In the genomic region with DNA sequence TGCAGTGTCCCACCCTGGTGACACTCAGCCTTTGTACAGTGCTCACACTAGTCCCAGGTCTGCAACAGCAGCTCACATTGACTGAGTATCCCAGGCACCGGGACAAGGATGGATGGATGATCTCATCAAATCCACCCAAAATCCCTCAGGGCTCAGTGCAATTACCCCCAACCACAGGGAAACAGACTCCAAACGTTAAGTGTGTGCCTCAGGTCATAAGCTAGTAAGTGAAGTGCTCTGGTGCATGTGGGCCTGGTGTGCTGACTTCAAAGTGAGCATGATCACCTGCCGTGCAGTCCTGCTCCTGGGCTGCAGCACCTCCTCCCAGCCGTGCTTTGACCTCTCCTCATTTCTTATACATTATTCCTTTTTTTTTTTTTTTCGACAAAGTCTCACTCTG, we compare ENCODE assay signal across 17 cellular contexts. TPM values are rescaled to one million over a fixed set of nuclear protein-coding genes. Genes with fewer than 3 reads are reported as not detected.
DNase-seq lines count a peak whose midpoint lies in the region; ATAC-seq, FAIRE-seq and TF ChIP-seq lines count a peak whose summit lies in the region.
"Had no signal": no experiment of that assay in that cellular context is flagged by ENCODE, and none has a peak within 500 bp of the region (broad histone marks: within the 10 kb centered on the region; RNA-seq: fewer than 3 reads in every experiment).

No MANE protein-coding gene starts in this region.

- TF ChIP-seq RAD21 in SK-N-SH (IDR thresholded peaks at IDR 0.05; ENCODE audit: low read length) = no peak

- H3F3A ChIP-seq in SK-N-SH (replicated peaks; ENCODE audit: insufficient read depth) = no peaks in the 10 kb centered on the region

- POLR2A ChIA-PET in SK-N-SH (lab: Yijun Ruan, JAX) (interaction anchor here (0.5 to 0.7 kb wide), 2 partner anchors 25 to 452 kb away, joined by 3 read pairs; no protein-coding TSS in a partner anchor), HEK293 (lab: Yijun Ruan, JAX) (no interaction called here)

- H4K20me1 ChIP-seq in SK-N-SH (ENCODE audit: insufficient read depth) = no peaks in the 10 kb centered on the region

- H3K27ac ChIP-seq in SK-N-SH (ENCODE audit: low read depth in 2 of 2, low read length in 1 of 2) = no peak overlapping the region
- no peak overlapping the region for H3K27ac ChIP-seq in HEK293 (ENCODE audit: extremely low read depth, low read depth, low read length)

- FAIRE-seq in bronchial epithelial cell (lab: Jason Lieb, UNC) = peak; percentile 83
- FAIRE-seq: A204.1, G401.6, GM12892 had no signal

- no peaks in the 10 kb centered on the region for H3K79me2 ChIP-seq in SK-N-SH (ENCODE audit: insufficient read depth)

- H3K9ac ChIP-seq in SK-N-SH = no peak overlapping the region

- no peak for ATAC-seq in SK-N-SH treated with all-trans-retinoic acid at 6 μM for 48 hours
- ATAC-seq: CD8-positive, alpha-beta T cell had no signal

- CTCF ChIA-PET in SK-N-SH (lab: Yijun Ruan, JAX) (interaction anchor here (0.7 to 6.9 kb wide), 9 partner anchors 17 to 137 kb away, joined by 3 to 301 read pairs (median 4); a partner anchor contains a TSS), HEK293 (lab: Yijun Ruan, JAX) (interaction anchor here (0.6 to 1.1 kb wide), 2 partner anchors 71 to 116 kb away, joined by 3 to 5 read pairs; no protein-coding TSS in a partner anchor)

- DNase-seq in SK-N-SH (peak; percentile 47), bronchial epithelial cell (ENCODE audit: low read depth) (no peak), AG08396 (ENCODE audit: low spot score) (no peak), H7 (no peak), kidney tubule cell (ENCODE audit: low spot score) (no peak)
- DNase-seq: CD8-positive, alpha-beta T cell; COR-L47; DMS53; GOT3; HFFc6 had no signal

- no peaks in the 10 kb centered on the region for H3K9me2 ChIP-seq in SK-N-SH

- 40% methylated on average over 4 of the region's 5 CpGs for WGBS in SK-N-SH (ENCODE audit: low lambda C conversion rate)

- H3K36me3 ChIP-seq in SK-N-SH (replicated peaks in 1 of 2; ENCODE audit: control insufficient read depth in 1 of 2, insufficient read depth in 2 of 2, low read length in 1 of 2) (no peaks in the 10 kb centered on the region), HEK293 (ENCODE audit: control insufficient read depth in 2 of 2, insufficient read depth in 1 of 2, low read length in 2 of 2) (no peaks in the 10 kb centered on the region), bronchial epithelial cell (ENCODE audit: control insufficient read depth, insufficient read depth, low read length) (no peaks in the 10 kb centered on the region), H7 (replicated peaks; ENCODE audit: control insufficient read depth, insufficient read depth, low read length) (no peaks in the 10 kb centered on the region)
- H3K36me3 ChIP-seq: HAP-1 had no signal

- H3K9me3 ChIP-seq in SK-N-SH = no peaks in the 10 kb centered on the region
- H3K9me3 ChIP-seq in HEK293 (ENCODE audit: control insufficient read depth, insufficient read depth, low read depth, low read length) = no peaks in the 10 kb centered on the region
- H3K9me3 ChIP-seq: HAP-1 had no signal

- H3K27me3 ChIP-seq in SK-N-SH (ENCODE audit: insufficient read depth) = no peaks in the 10 kb centered on the region
- peaks cover 5% of the 10 kb centered on the region for H3K27me3 ChIP-seq in bronchial epithelial cell (ENCODE audit: control insufficient read depth, insufficient read depth, low read length)
- H3K27me3 ChIP-seq in H7 (ENCODE audit: control insufficient read depth, insufficient read depth, low read length) = peaks cover 4% of the 10 kb centered on the region; the same call in 1 of the 2 replicates

- no peak overlapping the region for H3K4me2 ChIP-seq in SK-N-SH

- no peak for TF ChIP-seq EP300 in SK-N-SH (IDR thresholded peaks at IDR 0.05; ENCODE audit: borderline replicate concordance in 1 of 2, low read depth in 1 of 2, low read length in 1 of 2)

- TF ChIP-seq CTCF in SK-N-SH (IDR thresholded peaks at IDR 0.05) (no peak), HEK293 (tag by site-specific recombination; IDR thresholded peaks at IDR 0.05) (no peak), bronchial epithelial cell (IDR thresholded peaks at IDR 0.05; ENCODE audit: insufficient read depth, low read length, severe bottlenecking) (no peak)

- peaks cover 0 to 13% of the 10 kb centered on the region in 2 experiments; a peak in 1 of 4 replicates for H3K4me1 ChIP-seq in SK-N-SH (ENCODE audit: control insufficient read depth in 1 of 2, insufficient read depth in 2 of 2, low read depth in 1 of 2, low read length in 1 of 2)
- H3K4me1 ChIP-seq in HEK293 (ENCODE audit: control insufficient read depth, insufficient read depth, low read length) = no peaks in the 10 kb centered on the region
- H3K4me1 ChIP-seq: HAP-1 had no signal

- no peak overlapping the region for H3K4me3 ChIP-seq in SK-N-SH (ENCODE audit: low read depth in 2 of 2, low read length in 1 of 2)
- H3K4me3 ChIP-seq in HEK293 (ENCODE audit: low read depth, low read length) = no peak overlapping the region
- H3K4me3 ChIP-seq in bronchial epithelial cell (ENCODE audit: low read depth, low read length) = no peak overlapping the region
- no peak overlapping the region for H3K4me3 ChIP-seq in H7 (ENCODE audit: insufficient read depth, low read depth, low read length)
- H3K4me3 ChIP-seq: HAP-1 had no signal

- H2AFZ ChIP-seq in SK-N-SH (ENCODE audit: low read depth) = no peak overlapping the region

TF ChIP-seq in SK-N-SH, 30 proteins besides CTCF, POLR2A, EP300 and RAD21 (continues in another document):
- TF ChIP-seq RFX5 (IDR thresholded peaks at IDR 0.05; ENCODE audit: low read length) = no peak
- TF ChIP-seq, protein P1, sequence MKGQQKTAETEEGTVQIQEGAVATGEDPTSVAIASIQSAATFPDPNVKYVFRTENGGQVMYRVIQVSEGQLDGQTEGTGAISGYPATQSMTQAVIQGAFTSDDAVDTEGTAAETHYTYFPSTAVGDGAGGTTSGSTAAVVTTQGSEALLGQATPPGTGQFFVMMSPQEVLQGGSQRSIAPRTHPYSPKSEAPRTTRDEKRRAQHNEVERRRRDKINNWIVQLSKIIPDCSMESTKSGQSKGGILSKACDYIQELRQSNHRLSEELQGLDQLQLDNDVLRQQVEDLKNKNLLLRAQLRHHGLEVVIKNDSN (IDR thresholded peaks at IDR 0.05; ENCODE audit: borderline replicate concordance, low read depth) = no peak
- TF ChIP-seq JUND (IDR thresholded peaks at IDR 0.05) = no peak
- TF ChIP-seq, protein P2, sequence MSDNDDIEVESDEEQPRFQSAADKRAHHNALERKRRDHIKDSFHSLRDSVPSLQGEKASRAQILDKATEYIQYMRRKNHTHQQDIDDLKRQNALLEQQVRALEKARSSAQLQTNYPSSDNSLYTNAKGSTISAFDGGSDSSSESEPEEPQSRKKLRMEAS (IDR thresholded peaks at IDR 0.05; ENCODE audit: low read depth) = no peak

TF ChIP-seq in HEK293, 187 proteins besides CTCF, POLR2A, EP300 and RAD21:
- TF ChIP-seq ZNF292 (tag by site-specific recombination; IDR thresholded peaks at IDR 0.05; ENCODE audit: borderline replicate concordance, low read depth) = no peak
- TF ChIP-seq ZBTB48 (tag by site-specific recombination; IDR thresholded peaks at IDR 0.05) = 0 out of 2 replicates have a peak, but pooled peaks have one; percentile 22
- TF ChIP-seq ZNF140 (tag by site-specific recombination; IDR thresholded peaks at IDR 0.05) = no peak
- TF ChIP-seq ZNF707 (tag by site-specific recombination; IDR thresholded peaks at IDR 0.05) = no peak
- TF ChIP-seq ZNF221 (tag by site-specific recombination; IDR thresholded peaks at IDR 0.05; ENCODE audit: borderline replicate concordance) = no peak
- TF ChIP-seq ZNF248 (tag by site-specific recombination; IDR thresholded peaks at IDR 0.05) = no peak
- no peak for TF ChIP-seq ZNF747 (tag by site-specific recombination; IDR thresholded peaks at IDR 0.05)
- TF ChIP-seq ZIC2 (tag by site-specific recombination; IDR thresholded peaks at IDR 0.05) = peak; percentile 82
- TF ChIP-seq ZNF175 (tag by site-specific recombination; IDR thresholded peaks at IDR 0.05) = no peak
- no peak for TF ChIP-seq ZBTB7A (tag by site-specific recombination; IDR thresholded peaks at IDR 0.05; ENCODE audit: low read depth)
- TF ChIP-seq, protein P3, sequence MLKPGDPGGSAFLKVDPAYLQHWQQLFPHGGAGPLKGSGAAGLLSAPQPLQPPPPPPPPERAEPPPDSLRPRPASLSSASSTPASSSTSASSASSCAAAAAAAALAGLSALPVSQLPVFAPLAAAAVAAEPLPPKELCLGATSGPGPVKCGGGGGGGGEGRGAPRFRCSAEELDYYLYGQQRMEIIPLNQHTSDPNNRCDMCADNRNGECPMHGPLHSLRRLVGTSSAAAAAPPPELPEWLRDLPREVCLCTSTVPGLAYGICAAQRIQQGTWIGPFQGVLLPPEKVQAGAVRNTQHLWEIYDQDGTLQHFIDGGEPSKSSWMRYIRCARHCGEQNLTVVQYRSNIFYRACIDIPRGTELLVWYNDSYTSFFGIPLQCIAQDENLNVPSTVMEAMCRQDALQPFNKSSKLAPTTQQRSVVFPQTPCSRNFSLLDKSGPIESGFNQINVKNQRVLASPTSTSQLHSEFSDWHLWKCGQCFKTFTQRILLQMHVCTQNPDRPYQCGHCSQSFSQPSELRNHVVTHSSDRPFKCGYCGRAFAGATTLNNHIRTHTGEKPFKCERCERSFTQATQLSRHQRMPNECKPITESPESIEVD (tag by site-specific recombination; IDR thresholded peaks at IDR 0.05) = no peak

RNA-seq across cellular contexts. Expression of a gene that starts 31.2 kb away (rescaled TPM):
- not detected in 2 replicates for polyA plus RNA-seq in SK-N-SH (2012; rRNA removed)
- not detected in 2 replicates for polyA plus RNA-seq in SK-N-SH (2012; cell fraction: cytosol; rRNA removed)
- polyA plus RNA-seq in SK-N-SH (2012; cell fraction: nucleus; rRNA removed) = not detected in 2 replicates
- total RNA-seq in bronchial epithelial cell = not detected in 2 replicates
- total RNA-seq in H7 (2014; rRNA removed; shearing (Covaris generic)) = 0.03 TPM in 1 of 2 replicates, not detected in the other
- total RNA-seq: HFFc6 had no signal
- polyA plus RNA-seq: BJ had no signal

RNA-seq across cellular contexts. Expression of a gene that starts 58.0 kb away (rescaled TPM):
- not detected in 2 replicates for polyA plus RNA-seq in SK-N-SH (2012; rRNA removed)
- not detected in 2 replicates for polyA plus RNA-seq in SK-N-SH (2012; cell fraction: cytosol; rRNA removed)
- not detected in 2 replicates for polyA plus RNA-seq in SK-N-SH (2012; cell fraction: nucleus; rRNA removed)
- not detected in 2 replicates for total RNA-seq in bronchial epithelial cell
- not detected in 2 replicates for total RNA-seq in H7 (2014; rRNA removed; shearing (Covaris generic))
- total RNA-seq: CD8-positive, alpha-beta T cell; HFFc6 had no signal
- polyA plus RNA-seq: BJ had no signal
